12 cellular contexts compared by ENCODE assay signal in the genomic region with DNA sequence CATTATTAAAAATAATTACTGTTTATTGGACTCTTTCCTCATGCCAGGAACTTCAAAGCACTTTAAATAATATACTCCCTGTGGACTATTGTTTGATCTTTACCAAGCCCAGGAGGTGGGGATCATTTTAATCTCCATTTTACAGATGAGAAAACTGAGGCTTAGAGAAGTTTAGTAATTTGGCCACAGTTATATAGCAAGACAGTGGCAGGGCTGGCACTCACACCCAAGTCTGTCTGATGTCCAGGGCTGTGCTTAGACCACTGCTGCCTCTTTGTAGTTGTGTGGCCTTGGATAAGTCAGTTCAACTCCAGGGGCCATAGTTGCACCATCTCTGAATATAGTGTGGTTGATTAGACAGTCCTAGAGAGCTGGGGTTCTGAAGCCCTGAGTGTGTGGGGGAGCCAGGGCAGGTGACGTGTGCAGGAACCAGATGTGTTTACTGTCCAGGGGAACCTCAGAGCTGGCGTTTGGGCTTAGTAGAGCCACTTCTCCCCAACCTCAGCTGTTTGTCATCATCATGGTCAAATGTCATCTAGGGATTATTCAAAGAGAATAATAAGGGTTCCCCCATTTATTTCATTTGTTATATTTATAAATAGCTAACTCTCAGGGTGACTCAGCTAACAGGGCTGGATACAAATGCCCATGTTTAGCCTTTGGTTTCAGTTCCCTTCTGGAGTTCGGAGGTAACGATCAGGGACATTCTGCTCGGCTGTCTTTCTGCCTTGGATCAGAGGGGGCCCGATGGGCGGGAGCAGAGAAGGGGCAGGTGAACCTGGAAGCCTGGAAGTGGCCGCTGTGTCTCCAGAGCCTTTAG.
A peak's percentile ranks its signal among the peaks of the same experiment; 100 is the strongest.
DNase-seq lines count a peak whose midpoint lies in the region; ATAC-seq and TF ChIP-seq lines count a peak whose summit lies in the region.
"Had no signal": no experiment of that assay in that cellular context is flagged by ENCODE, and none has a peak within 500 bp of the region (broad histone marks: within the 10 kb centered on the region; RNA-seq: fewer than 3 reads in every experiment).

No MANE protein-coding gene starts in this region.

- no peak for TF ChIP-seq POLR2A in erythroblast (IDR thresholded peaks at IDR 0.05; ENCODE audit: low read length)

- H3K4me3 ChIP-seq in GM06990 (replicated peaks; ENCODE audit: low read depth, low read length) (no peak overlapping the region), BE2C (ENCODE audit: low read depth, low read length) (no peak overlapping the region)

- no peak for TF ChIP-seq CTCF in GM06990 (IDR thresholded peaks at IDR 0.05; ENCODE audit: insufficient read depth, low read length, poor library complexity, severe bottlenecking)
- no peak for TF ChIP-seq CTCF in BE2C (IDR thresholded peaks at IDR 0.05; ENCODE audit: low read depth, low read length)

- H3K9me3 ChIP-seq in BE2C, result no peaks in the 10 kb centered on the region

- H3K36me3 ChIP-seq in GM06990 (ENCODE audit: control insufficient read depth, insufficient read depth, low read length), result peaks cover 25% of the 10 kb centered on the region
- H3K36me3 ChIP-seq in BE2C, result no peaks in the 10 kb centered on the region

- DNase-seq in GM06990 (ENCODE audit: extremely low read depth, insufficient read length) (peak; percentile 70), erythroblast (lab: John Stamatoyannopoulos, UW) (peak; percentile 27 to 50), NCI-H2107 (lab: John Stamatoyannopoulos, UW) (no peak), BE2C (no peak), HT-29 (ENCODE audit: low spot score) (no peak)
- DNase-seq in activated CD4-positive, alpha-beta T cell treated with anti-CD3 and anti-CD28 coated beads, Interleukin-2, amount 50 U/mL, for 4 hours, result no peak
- DNase-seq: CD4-positive, CD25-positive, alpha-beta regulatory T cell; SHP77 treated with DMSO at 0.1 percent for 48 hours; stimulated activated naive CD4-positive, alpha-beta T cell treated with Interleukin-2 at 50 U/mL for 16 hours had no signal

- H3K27me3 ChIP-seq in GM06990 (replicated peaks; ENCODE audit: control insufficient read depth, insufficient read depth, low read length), result no peaks in the 10 kb centered on the region
- no peaks in the 10 kb centered on the region for H3K27me3 ChIP-seq in BE2C

- H3K4me1 ChIP-seq in BE2C, result no peaks in the 10 kb centered on the region
- H3K4me1 ChIP-seq: parathyroid adenoma had no signal

- ATAC-seq in GM19463 (IDR thresholded peaks at IDR 0.05; ENCODE audit: unreplicated experiment) (peak; percentile 79), HG03159 (IDR thresholded peaks at IDR 0.05; ENCODE audit: unreplicated experiment) (peak; percentile 64)

Comparison
In these comparisons a context has a peak if more than half of its experiments do, and no peak if none do; other contexts are left out.
1. DNase-seq: peak in GM06990 (single experiment) and erythroblast (2 of 2); none in NCI-H2107 (single experiment), BE2C (single experiment), activated CD4-positive, alpha-beta T cell treated with anti-CD3 and anti-CD28 coated beads, Interleukin-2, amount 50 U/mL, for 4 hours (0 of 2) and HT-29 (single experiment).